In genomic region chrX:153690466-153690865, GRCh38 we compare ENCODE assay signal across 2 cellular contexts.
TF ChIP-seq lines count a peak whose summit lies in the region.

No MANE protein-coding gene starts in this region.

TF ChIP-seq in SK-N-SH, 30 proteins besides CTCF, POLR2A, EP300 and RAD21:
- TF ChIP-seq SIN3A (IDR thresholded peaks at IDR 0.05; ENCODE audit: borderline replicate concordance, low read depth, low read length) (no peak), TAF1 (IDR thresholded peaks at IDR 0.05; ENCODE audit: borderline replicate concordance, low read depth, low read length) (no peak), TEAD4 (IDR thresholded peaks at IDR 0.05; ENCODE audit: borderline replicate concordance, insufficient read depth) (no peak), TCF12 (IDR thresholded peaks at IDR 0.05) (no peak), NFIC (IDR thresholded peaks at IDR 0.05; ENCODE audit: borderline replicate concordance) (no peak), MEF2A (IDR thresholded peaks at IDR 0.05; ENCODE audit: borderline replicate concordance, low read depth) (no peak), REST (IDR thresholded peaks at IDR 0.05; ENCODE audit: low read depth, low read length) (no peak)

TF ChIP-seq in SK-N-SH treated with all-trans-retinoic acid at 6 μM for 48 hours, 23 proteins besides CTCF, POLR2A, EP300 and RAD21:
- TF ChIP-seq ZC3H10 (CRISPR knock-in tag; IDR thresholded peaks at IDR 0.05) (no peak), PPARA (CRISPR knock-in tag; IDR thresholded peaks at IDR 0.05; ENCODE audit: borderline replicate concordance) (no peak), GLIS3 (CRISPR knock-in tag; IDR thresholded peaks at IDR 0.05) (no peak)
